Comparison of ENCODE assay signal across 10 cellular contexts in genomic region chr9:107274953-107275422, GRCh38. TPM values are rescaled to one million over a fixed set of nuclear protein-coding genes. Genes with fewer than 3 reads are reported as not detected.
A peak's percentile ranks its signal among the peaks of the same experiment; 100 is the strongest.
DNase-seq lines count a peak whose midpoint lies in the region; ATAC-seq and TF ChIP-seq lines count a peak whose summit lies in the region.
"Had no signal": no experiment of that assay in that cellular context is flagged by ENCODE, and none has a peak within 500 bp of the region (broad histone marks: within the 10 kb centered on the region; RNA-seq: fewer than 3 reads in every experiment).

No MANE protein-coding gene starts in this region.

- H3K36me3 Mint-ChIP-seq in activated T-helper 17 cell treated with anti-CD3 and anti-CD28 coated beads, Interleukin-2, amount 50 U/mL, for 72 hours (ENCODE audit: low read depth) = no peaks in the 10 kb centered on the region

- H3K27me3 ChIP-seq in skeletal muscle satellite cell (ENCODE audit: control insufficient read depth, insufficient read depth, low read length) (no peaks in the 10 kb centered on the region), Peyer's patch (no peaks in the 10 kb centered on the region)

- H3K4me3 Mint-ChIP-seq in activated T-helper 17 cell treated with anti-CD3 and anti-CD28 coated beads, Interleukin-2, amount 50 U/mL, for 72 hours = no peak overlapping the region

- H3K4me2 ChIP-seq in skeletal muscle satellite cell (ENCODE audit: low read length) = peak overlapping the region; percentile 59

- DNase-seq in H4 (ENCODE audit: low spot score) = peak; percentile 81
- peak; percentile 93 for DNase-seq in RWPE1 (ENCODE audit: low spot score)
- DNase-seq in fibroblast of the conjunctiva (ENCODE audit: low read depth) = peak; percentile 98
- DNase-seq in Peyer's patch = no peak
- no peak for DNase-seq in NCI-H2081 treated with DMSO at 0.1 percent for 48 hours (lab: John Stamatoyannopoulos, UW)
- DNase-seq: foreskin melanocyte had no signal

- no peaks in the 10 kb centered on the region for H3K9me3 Mint-ChIP-seq in activated T-helper 17 cell treated with anti-CD3 and anti-CD28 coated beads, Interleukin-2, amount 50 U/mL, for 72 hours

- H3K4me3 ChIP-seq in skeletal muscle satellite cell (ENCODE audit: low read length) (no peak overlapping the region), Peyer's patch (no peak overlapping the region)

- POLR2A ChIA-PET in RWPE1 (lab: Yijun Ruan, JAX; ENCODE audit: low non-redundant PET) = no interaction called here

- no peak for TF ChIP-seq POLR2A in Peyer's patch (IDR thresholded peaks at IDR 0.05)

- CTCF ChIA-PET in RWPE1 (lab: Yijun Ruan, JAX) = interaction anchor here (0.8 kb wide), 1 partner anchor 60 kb away, joined by 4 read pairs; no protein-coding TSS in a partner anchor

- peak overlapping the region; percentile 40 for H3K9ac ChIP-seq in skeletal muscle satellite cell (ENCODE audit: low read depth, low read length)

- peak overlapping the region; percentile 83; the same call in 1 of the 2 replicates for H3K27ac ChIP-seq in RWPE1
- no peak overlapping the region for H3K27ac ChIP-seq in Peyer's patch
- H3K27ac ChIP-seq: neutrophil had no signal

- TF ChIP-seq CTCF in RWPE1 (conservative IDR thresholded peaks at IDR 0.05; ENCODE audit: low read depth) = no peak
- TF ChIP-seq CTCF in Peyer's patch (IDR thresholded peaks at IDR 0.05) = no peak

- peaks cover 25% of the 10 kb centered on the region for H3K27me3 Mint-ChIP-seq in activated T-helper 17 cell treated with anti-CD3 and anti-CD28 coated beads, Interleukin-2, amount 50 U/mL, for 72 hours

- H3K36me3 ChIP-seq in skeletal muscle satellite cell (ENCODE audit: insufficient read depth, low read length) = no peaks in the 10 kb centered on the region
- H3K36me3 ChIP-seq in Peyer's patch = no peaks in the 10 kb centered on the region
- H3K36me3 ChIP-seq: neutrophil had no signal

- no peak overlapping the region for H3K27ac Mint-ChIP-seq in activated T-helper 17 cell treated with anti-CD3 and anti-CD28 coated beads, Interleukin-2, amount 50 U/mL, for 72 hours

- no peaks in the 10 kb centered on the region for H3K9me3 ChIP-seq in skeletal muscle satellite cell (replicated peaks; ENCODE audit: low read length)
- no peaks in the 10 kb centered on the region for H3K9me3 ChIP-seq in Peyer's patch
- H3K9me3 ChIP-seq: neutrophil had no signal

- peaks cover 10% of the 10 kb centered on the region for H3K4me1 Mint-ChIP-seq in activated T-helper 17 cell treated with anti-CD3 and anti-CD28 coated beads, Interleukin-2, amount 50 U/mL, for 72 hours

- peaks cover 39% of the 10 kb centered on the region for H3K4me1 ChIP-seq in skeletal muscle satellite cell (ENCODE audit: control insufficient read depth, insufficient read depth, low read length)
- no peaks in the 10 kb centered on the region for H3K4me1 ChIP-seq in Peyer's patch

- ATAC-seq in activated T-helper 17 cell treated with anti-CD3 and anti-CD28 coated beads, Interleukin-2, amount 50 U/mL, for 72 hours (replicated peaks) = no peak
- ATAC-seq in GM19455 (IDR thresholded peaks at IDR 0.05; ENCODE audit: unreplicated experiment) = no peak

RNA-seq across cellular contexts. Expression of gene RAD23B, which starts 8.1 kb away (rescaled TPM):
- total RNA-seq in H4 (2014; rRNA removed; shearing (Covaris generic)) = 106 and 108 TPM in 2 replicates
- total RNA-seq in skeletal muscle satellite cell (2012; rRNA removed) = 111 and 146 TPM in 2 replicates
- total RNA-seq in Peyer's patch = 10 to 100 TPM; 45.7 to 57.4 (median 50.5) TPM
- 100 to 1,000 TPM in 1 of 2 donors, 10 to 100 TPM in 1; 67.7 to 113 TPM for total RNA-seq in activated T-helper 17 cell treated with anti-CD3 and anti-CD28 coated beads, Interleukin-2, amount 50 U/mL, for 72 hours

Comparison
In these comparisons a context has a peak if more than half of its experiments do, and no peak if none do; other contexts are left out.
1. DNase-seq: peak in H4 (single experiment), RWPE1 (single experiment) and fibroblast of the conjunctiva (single experiment); none in Peyer's patch (0 of 3) and NCI-H2081 treated with DMSO at 0.1 percent for 48 hours (single experiment).